In the genomic region with DNA sequence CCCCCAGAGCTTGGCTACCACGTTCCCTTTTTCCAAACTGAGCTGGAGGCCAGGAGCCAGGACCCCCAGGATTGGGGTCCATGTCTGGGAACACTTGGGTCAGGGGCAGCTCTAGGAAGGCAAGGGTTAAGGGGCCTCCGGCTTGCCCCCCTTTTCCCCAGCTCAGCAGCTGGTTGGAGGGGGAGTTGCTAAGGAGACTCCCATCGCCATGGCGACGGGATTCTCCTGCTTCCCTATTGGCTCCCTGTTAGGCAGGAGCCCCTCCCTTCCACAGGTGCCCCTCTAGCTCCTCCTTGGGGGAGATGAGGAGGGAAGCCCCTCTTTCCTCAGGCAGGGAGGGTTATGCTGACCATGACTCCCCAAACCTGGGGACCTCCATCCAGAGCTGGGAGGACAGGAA, we compare ENCODE assay signal across 11 cellular contexts.
A peak's percentile ranks its signal among the peaks of the same experiment; 100 is the strongest.
DNase-seq lines count a peak whose midpoint lies in the region; ATAC-seq and TF ChIP-seq lines count a peak whose summit lies in the region.
"Had no signal": no experiment of that assay in that cellular context is flagged by ENCODE, and none has a peak within 500 bp of the region (broad histone marks: within the 10 kb centered on the region; RNA-seq: fewer than 3 reads in every experiment).

No MANE protein-coding gene starts in this region.

- CTCF ChIA-PET in HEK293T (lab: Yijun Ruan, JAX): interaction anchor here (0.6 kb wide), 1 partner anchor 143 kb away, joined by 3 read pairs; no protein-coding TSS in a partner anchor

- no peak for ATAC-seq in HG02870 (IDR thresholded peaks at IDR 0.05; ENCODE audit: unreplicated experiment)
- ATAC-seq: activated CD4-positive, CD25-positive, alpha-beta regulatory T cell treated with anti-CD3 and anti-CD28 coated beads, Interleukin-2, amount 50 U/mL, for 24 hours had no signal

- H3K4me3 ChIP-seq in BLaER1 (no peak overlapping the region), WERI-Rb-1 (ENCODE audit: low read depth, low read length) (no peak overlapping the region)

- no peak overlapping the region for H3K9ac ChIP-seq in BLaER1

- H3K9me3 ChIP-seq in BLaER1 (no peaks in the 10 kb centered on the region), WERI-Rb-1 (ENCODE audit: severe bottlenecking) (no peaks in the 10 kb centered on the region)

- H3K27ac ChIP-seq in BLaER1 (0 out of 2 replicates have a peak overlapping the region, but pooled peaks have one; percentile 2), WERI-Rb-1 (no peak overlapping the region)

- peaks cover 41% of the 10 kb centered on the region for H4K20me1 ChIP-seq in BLaER1

- peak; percentile 53 for DNase-seq in HEK293T (ENCODE audit: extremely low spot score)
- DNase-seq in WERI-Rb-1: peak; percentile 66
- DNase-seq in inferior parietal cortex (ENCODE audit: extremely low spot score): peak; percentile 69
- DNase-seq in activated gamma-delta T cell treated with Interleukin-2 at 50 U/mL for 16 hours: no peak
- no peak for DNase-seq in UCSD-AML1 (lab: John Stamatoyannopoulos, UW; ENCODE audit: unreplicated experiment)
- DNase-seq in islet precursor cell: no peak
- DNase-seq: cortex of kidney, small intestine had no signal

- POLR2A ChIA-PET in HEK293T (lab: Yijun Ruan, JAX): interaction anchor here (0.9 kb wide), 1 partner anchor 21 kb away, joined by 4 read pairs; no protein-coding TSS in a partner anchor

- peaks cover 36% of the 10 kb centered on the region for H3K4me1 ChIP-seq in BLaER1

- no peaks in the 10 kb centered on the region for H3K27me3 ChIP-seq in BLaER1
- no peaks in the 10 kb centered on the region for H3K27me3 ChIP-seq in WERI-Rb-1 (ENCODE audit: insufficient read depth, low read depth, severe bottlenecking)

- TF ChIP-seq CTCF in WERI-Rb-1 (IDR thresholded peaks at IDR 0.05; ENCODE audit: low read depth, low read length): no peak

- peaks cover 74% of the 10 kb centered on the region for H3K36me3 ChIP-seq in BLaER1
- H3K36me3 ChIP-seq in WERI-Rb-1: peaks cover 2% of the 10 kb centered on the region; the same call in 1 of the 2 replicates

- peak overlapping the region; percentile 65 for H3K4me2 ChIP-seq in BLaER1

TF ChIP-seq in HEK293T, 16 proteins besides CTCF, POLR2A, EP300 and RAD21:
- TF ChIP-seq SUZ12 (IDR thresholded peaks at IDR 0.05): no peak
- no peak for TF ChIP-seq FOXK2 (IDR thresholded peaks at IDR 0.05)
- no peak for TF ChIP-seq CTBP1 (IDR thresholded peaks at IDR 0.05; ENCODE audit: borderline replicate concordance)
- no peak for TF ChIP-seq ZNF384 (IDR thresholded peaks at IDR 0.05)
- no peak for TF ChIP-seq FOXA1 (IDR thresholded peaks at IDR 0.05)
- TF ChIP-seq HDGF (IDR thresholded peaks at IDR 0.05; ENCODE audit: borderline replicate concordance): no peak
- TF ChIP-seq, protein P1, sequence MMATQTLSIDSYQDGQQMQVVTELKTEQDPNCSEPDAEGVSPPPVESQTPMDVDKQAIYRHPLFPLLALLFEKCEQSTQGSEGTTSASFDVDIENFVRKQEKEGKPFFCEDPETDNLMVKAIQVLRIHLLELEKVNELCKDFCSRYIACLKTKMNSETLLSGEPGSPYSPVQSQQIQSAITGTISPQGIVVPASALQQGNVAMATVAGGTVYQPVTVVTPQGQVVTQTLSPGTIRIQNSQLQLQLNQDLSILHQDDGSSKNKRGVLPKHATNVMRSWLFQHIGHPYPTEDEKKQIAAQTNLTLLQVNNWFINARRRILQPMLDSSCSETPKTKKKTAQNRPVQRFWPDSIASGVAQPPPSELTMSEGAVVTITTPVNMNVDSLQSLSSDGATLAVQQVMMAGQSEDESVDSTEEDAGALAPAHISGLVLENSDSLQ (IDR thresholded peaks at IDR 0.05): no peak
- no peak for TF ChIP-seq ELF4 (IDR thresholded peaks at IDR 0.05)
- TF ChIP-seq SP1 (IDR thresholded peaks at IDR 0.05): no peak
- no peak for TF ChIP-seq L3MBTL2 (conservative IDR thresholded peaks at IDR 0.05)
- no peak for TF ChIP-seq LEF1 (IDR thresholded peaks at IDR 0.05; ENCODE audit: borderline replicate concordance)
- no peak for TF ChIP-seq TARDBP (IDR thresholded peaks at IDR 0.05)
- no peak for TF ChIP-seq ARNT (IDR thresholded peaks at IDR 0.05)
- TF ChIP-seq NFRKB (IDR thresholded peaks at IDR 0.05): no peak
- TF ChIP-seq FOXM1 (IDR thresholded peaks at IDR 0.05; ENCODE audit: borderline replicate concordance): no peak

Comparison
In these comparisons a context has a peak if more than half of its experiments do, and no peak if none do; other contexts are left out.
1. DNase-seq: peak in HEK293T (single experiment), WERI-Rb-1 (single experiment) and inferior parietal cortex (single experiment); none in activated gamma-delta T cell treated with Interleukin-2 at 50 U/mL for 16 hours (single experiment), UCSD-AML1 (single experiment) and islet precursor cell (single experiment).